Comparison of ENCODE assay signal across 12 cellular contexts in the genomic region with DNA sequence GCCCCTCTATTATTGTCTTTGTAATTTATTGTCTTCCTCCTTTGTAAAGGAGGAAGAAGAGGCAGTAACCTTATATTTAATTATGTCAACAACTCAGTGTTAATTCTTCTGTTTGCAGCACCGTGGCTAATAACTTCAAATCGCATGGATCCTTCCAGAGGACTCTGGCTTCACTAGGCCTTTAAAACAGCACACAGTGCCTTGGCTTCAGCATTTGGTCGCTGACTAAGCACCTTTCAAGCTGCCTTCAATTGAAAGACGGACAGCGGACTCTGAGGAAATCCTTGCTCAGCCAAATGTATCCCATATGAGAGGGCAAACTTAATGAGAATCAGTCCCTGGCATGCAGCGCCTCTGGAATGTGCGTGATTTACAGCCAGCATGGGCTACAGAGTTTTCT.
DNase-seq lines count a peak whose midpoint lies in the region; ATAC-seq and TF ChIP-seq lines count a peak whose summit lies in the region.
"Had no signal": no experiment of that assay in that cellular context is flagged by ENCODE, and none has a peak within 500 bp of the region (broad histone marks: within the 10 kb centered on the region; RNA-seq: fewer than 3 reads in every experiment).

No MANE protein-coding gene starts in this region.

- H4K5ac ChIP-seq in mesendoderm (ENCODE audit: low read length): no peak overlapping the region

- no peak overlapping the region for H3K56ac ChIP-seq in mesendoderm (ENCODE audit: low read length)

- H3K4me1 ChIP-seq in left lung (peaks cover 0 to 17% of the 10 kb centered on the region in 2 donors), thyroid gland (peaks cover 19 to 33% of the 10 kb centered on the region in 2 donors), mesendoderm (ENCODE audit: control insufficient read depth, low read depth, low read length) (no peaks in the 10 kb centered on the region)

- H3K18ac ChIP-seq in mesendoderm (ENCODE audit: low read length): no peak overlapping the region

- TF ChIP-seq POLR2A in thyroid gland (IDR thresholded peaks at IDR 0.05): no peak

- H2AK5ac ChIP-seq in mesendoderm (ENCODE audit: low read length): no peak overlapping the region

- H3K79me1 ChIP-seq in mesendoderm (ENCODE audit: low read length): no peaks in the 10 kb centered on the region

- H3K4ac ChIP-seq in mesendoderm (ENCODE audit: low read depth, low read length): no peak overlapping the region

- H3K36me3 ChIP-seq in left lung: no peaks in the 10 kb centered on the region
- no peaks in the 10 kb centered on the region for H3K36me3 ChIP-seq in thyroid gland
- no peaks in the 10 kb centered on the region for H3K36me3 ChIP-seq in mesendoderm (ENCODE audit: control insufficient read depth, insufficient read depth, low read length)
- H3K36me3 ChIP-seq: brain microvascular endothelial cell had no signal

- DNase-seq in NCI-H82 (lab: John Stamatoyannopoulos, UW): peak; percentile 18
- no peak for DNase-seq in NCI-H82 treated with DMSO at 0.1 percent for 48 hours (lab: John Stamatoyannopoulos, UW; ENCODE audit: unreplicated experiment)
- no peak for DNase-seq in left lung
- peak; percentile 77 to 82 for DNase-seq in thyroid gland
- no peak for DNase-seq in mesendoderm
- DNase-seq in effector CD4-positive, alpha-beta T cell: no peak
- DNase-seq: 8988T, brain microvascular endothelial cell, foreskin melanocyte, T-helper 17 cell had no signal

- H3K9ac ChIP-seq in mesendoderm (ENCODE audit: low read length): no peak overlapping the region

- H3K27me3 ChIP-seq in left lung: no peaks in the 10 kb centered on the region
- no peaks in the 10 kb centered on the region for H3K27me3 ChIP-seq in thyroid gland
- H3K27me3 ChIP-seq in mesendoderm (ENCODE audit: insufficient read depth, low read length, poor library complexity): no peaks in the 10 kb centered on the region
- H3K27me3 ChIP-seq: brain microvascular endothelial cell had no signal

- no peak overlapping the region for H3K4me2 ChIP-seq in mesendoderm (ENCODE audit: low read length)

- intact Hi-C loops in left lung (cut with DNase I) (no loop called here), thyroid gland (cut with DNase I) (loop anchor here (10.0 kb wide), 1 partner anchor 49 kb away; no protein-coding TSS in a partner anchor)

- H4K8ac ChIP-seq in mesendoderm (ENCODE audit: low read depth, low read length): no peak overlapping the region

- no peaks in the 10 kb centered on the region for H3K9me3 ChIP-seq in left lung
- no peaks in the 10 kb centered on the region for H3K9me3 ChIP-seq in thyroid gland

- no peak overlapping the region for H2BK5ac ChIP-seq in mesendoderm (ENCODE audit: low read length)

- TF ChIP-seq CTCF in left lung (IDR thresholded peaks at IDR 0.05): no peak
- no peak for TF ChIP-seq CTCF in thyroid gland (IDR thresholded peaks at IDR 0.05)

- no peak overlapping the region for H3K4me3 ChIP-seq in left lung
- no peak overlapping the region for H3K4me3 ChIP-seq in thyroid gland (replicated peaks in 1 of 3)
- no peak overlapping the region for H3K4me3 ChIP-seq in mesendoderm (ENCODE audit: low read length)

- no peak overlapping the region for H2BK120ac ChIP-seq in mesendoderm (ENCODE audit: low read depth, low read length)

- H3K79me2 ChIP-seq in mesendoderm (ENCODE audit: control insufficient read depth, insufficient read depth, low read length): no peaks in the 10 kb centered on the region

- H3K27ac ChIP-seq in cingulate gyrus (ENCODE audit: low read depth, low read length): peak overlapping the region; percentile 56
- no peak overlapping the region for H3K27ac ChIP-seq in left lung
- H3K27ac ChIP-seq in thyroid gland: peak overlapping the region; percentile 82 to 96 (median 84)
- H3K27ac ChIP-seq in mesendoderm (ENCODE audit: low read depth, low read length): no peak overlapping the region
- H3K27ac ChIP-seq: brain microvascular endothelial cell had no signal

- no peak overlapping the region for H3K23ac ChIP-seq in mesendoderm (ENCODE audit: low read length)

- H2BK15ac ChIP-seq in mesendoderm (replicated peaks; ENCODE audit: low read depth): no peak overlapping the region

- WGBS in thyroid gland, 2 donors: 32 to 42% methylated on average over 7 of the region's 7 CpGs
- WGBS in mesendoderm (ENCODE audit: extremely low coverage, insufficient coverage, low lambda C conversion rate): no CpG with 5 or more reads among the region's 7 CpGs

- ATAC-seq in left lung (peak; percentile 41), HG02588 (IDR thresholded peaks at IDR 0.05; ENCODE audit: unreplicated experiment) (no peak)
- ATAC-seq: T-helper 17 cell had no signal

Comparison
In these comparisons a context has a peak if more than half of its experiments do, and no peak if none do; other contexts are left out.
1. DNase-seq: peak in NCI-H82 (single experiment) and thyroid gland (2 of 2); none in NCI-H82 treated with DMSO at 0.1 percent for 48 hours (single experiment), left lung (0 of 2), mesendoderm (single experiment) and effector CD4-positive, alpha-beta T cell (single experiment).
2. H3K27ac ChIP-seq: peak in cingulate gyrus (single experiment) and thyroid gland (3 of 3); none in left lung (0 of 2) and mesendoderm (single experiment).